ENCODE assay signal across 8 cellular contexts in the genomic region with DNA sequence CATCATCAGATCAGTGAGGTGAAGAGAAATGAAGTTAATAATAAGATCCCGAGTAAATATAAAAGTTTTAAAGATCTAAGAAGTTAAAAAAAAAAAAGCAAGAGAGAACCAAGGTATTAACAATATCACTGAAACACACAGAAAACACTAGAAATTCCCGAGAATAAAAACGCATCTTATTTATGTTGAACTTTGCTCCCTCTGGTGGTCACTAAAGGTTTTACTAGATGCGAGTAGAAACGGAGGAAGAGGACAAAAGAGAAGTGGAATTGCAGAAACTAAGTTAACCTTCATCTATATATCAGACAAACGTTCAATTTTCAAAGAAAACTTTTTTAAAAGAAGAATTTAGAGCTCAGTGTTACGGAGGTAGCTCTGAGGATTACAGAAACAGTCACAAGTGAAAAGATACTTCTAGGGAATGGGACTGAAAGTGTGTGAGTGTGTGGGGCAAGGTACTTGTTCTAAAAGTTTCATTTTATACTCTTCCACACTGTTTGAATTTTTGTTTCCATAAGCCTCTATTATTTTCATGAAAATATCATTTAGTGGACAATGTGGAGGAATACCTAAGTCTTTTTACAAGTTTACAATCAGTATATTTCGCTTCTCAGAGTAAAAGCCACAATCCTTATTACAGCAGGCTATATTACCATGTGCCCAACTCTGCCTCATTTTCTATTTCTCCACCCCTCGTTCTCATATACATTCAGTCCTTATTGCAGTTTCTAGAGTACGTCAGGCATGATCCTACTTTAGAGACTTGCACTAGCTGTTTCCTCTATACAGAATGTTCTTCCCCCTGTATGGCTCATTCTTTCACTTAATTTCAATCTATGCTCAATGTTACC. TPM values are rescaled to one million over a fixed set of nuclear protein-coding genes. Genes with fewer than 3 reads are reported as not detected.
DNase-seq lines count a peak whose midpoint lies in the region; ATAC-seq and TF ChIP-seq lines count a peak whose summit lies in the region.

No MANE protein-coding gene starts in this region.

- POLR2A ChIA-PET in Panc1 (lab: Charles Lee), result interaction anchor here (0.7 kb wide), 1 partner anchor 99 kb away, joined by 3 read pairs; no protein-coding TSS in a partner anchor

- no TSS peak for BruUV-seq in Panc1 (replicated peaks; lab: Mats Ljungman, UMichigan)

- DNase-seq in NCI-H1417 (lab: John Stamatoyannopoulos, UW) (peak in 2 of 3 experiments; percentile 75 to 77), NCI-H1417 treated with DMSO at 0.1 percent for 48 hours (lab: John Stamatoyannopoulos, UW) (no peak), HT1080 (ENCODE audit: low read depth) (peak; percentile 45), Panc1 (ENCODE audit: low read depth, low spot score) (peak; percentile 36), dorsolateral prefrontal cortex (peak in 1 of 10 donors; percentile 16), mucosa of descending colon (peak in 1 of 3 donors; percentile 60)

- ATAC-seq in Panc1 (peak; percentile 73), mucosa of descending colon (peak; percentile 53), GM21825 (IDR thresholded peaks at IDR 0.05; ENCODE audit: unreplicated experiment) (no peak), HG03139 (IDR thresholded peaks at IDR 0.05; ENCODE audit: unreplicated experiment) (no peak)

- H3K4me1 ChIP-seq in Panc1 (ENCODE audit: control insufficient read depth, insufficient read depth, low read length) (peaks cover 3% of the 10 kb centered on the region; the same call in 1 of the 2 replicates), mucosa of descending colon (ENCODE audit: low read depth) (no peaks in the 10 kb centered on the region)

- in situ Hi-C loops in Panc1 (cut with HindIII; ENCODE audit: low pct_unique_long_range_greater_than_20kb, low sequenced_read_pairs), result no loop called here

- TF ChIP-seq CTCF in Panc1 (IDR thresholded peaks at IDR 0.05) (peak; percentile 74; the same call in 1 of the 2 replicates), dorsolateral prefrontal cortex (IDR thresholded peaks at IDR 0.05 in 54 of 56, conservative IDR thresholded peaks at IDR 0.05 in 2 of 56; ENCODE audit: low read depth in 1 of 56, partially characterized antibody in 56 of 56) (peak; percentile 68 to 93 (median 83)), mucosa of descending colon (IDR thresholded peaks at IDR 0.05) (peak; percentile 42)

- H3K27ac ChIP-seq in Panc1 (ENCODE audit: low read length) (no peak overlapping the region), dorsolateral prefrontal cortex (peak overlapping the region in 2 of 59 donors; percentile 18 to 53)

- no peaks in the 10 kb centered on the region for H3K9me3 ChIP-seq in Panc1 (ENCODE audit: control insufficient read depth, insufficient read depth, low read depth, low read length)
- H3K9me3 ChIP-seq in mucosa of descending colon, result no peaks in the 10 kb centered on the region

- CTCF ChIA-PET in Panc1 (lab: Charles Lee), result interaction anchor here (0.6 to 0.8 kb wide), 2 partner anchors 204 to 292 kb away, joined by 3 read pairs; no protein-coding TSS in a partner anchor

- no peaks in the 10 kb centered on the region for H3K27me3 ChIP-seq in Panc1 (ENCODE audit: control insufficient read depth, insufficient read depth, low read length)
- no peaks in the 10 kb centered on the region for H3K27me3 ChIP-seq in dorsolateral prefrontal cortex

- intact Hi-C loops in Panc1 (cut with micrococcal nuclease; ENCODE audit: unreplicated experiment), result loop anchor here (2.0 to 5.0 kb wide), 2 partner anchors 230 to 295 kb away; no protein-coding TSS in a partner anchor
- intact Hi-C loops in dorsolateral prefrontal cortex (cut with DNase I), result loop anchor here (5.0 to 10.0 kb wide), 3 partner anchors 225 to 298 kb away; no protein-coding TSS in a partner anchor
- intact Hi-C loops in mucosa of descending colon (cut with DNase I, micrococcal nuclease), result no loop called here

- no peak overlapping the region for H3K4me3 ChIP-seq in Panc1 (ENCODE audit: low read depth in 2 of 2, low read length in 2 of 2)
- H3K4me3 ChIP-seq in dorsolateral prefrontal cortex, result peak overlapping the region in 9 of 59 donors; percentile 2 to 28 (median 9)
- no peak overlapping the region for H3K4me3 ChIP-seq in mucosa of descending colon

- no peaks in the 10 kb centered on the region for H3K36me3 ChIP-seq in Panc1 (ENCODE audit: control insufficient read depth, insufficient read depth, low read length)
- H3K36me3 ChIP-seq in mucosa of descending colon (ENCODE audit: low read depth), result no peaks in the 10 kb centered on the region

RNA-seq across cellular contexts. Expression of a gene that starts 19.7 kb away (rescaled TPM):
- 67.0 TPM in 2 replicates for total RNA-seq in HT1080 (2014; rRNA removed; shearing (Covaris generic))
- polyA plus RNA-seq in HT1080 (2015; cell fraction: cytosol; rRNA removed), result 44.7 and 52.6 TPM in 2 replicates
- 56.7 and 62.4 TPM in 2 replicates for polyA plus RNA-seq in HT1080 (2015; cell fraction: nucleus; rRNA removed)
- total RNA-seq in Panc1 (2021; ENCODE audit: unreplicated experiment) (48.5 TPM), dorsolateral prefrontal cortex (10 to 100 TPM; 31.2 to 64.0 (median 43.3) TPM), mucosa of descending colon (10 to 100 TPM; 23.3 to 32.8 (median 25.0) TPM)
- 51.8 TPM for polyA plus RNA-seq in Panc1 (2012; ENCODE audit: insufficient read length)

Comparison
In these comparisons a context has a peak if more than half of its experiments do, and no peak if none do; other contexts are left out.
1. ATAC-seq: peak in Panc1 (single experiment) and mucosa of descending colon (single experiment); none in GM21825 (single experiment) and HG03139 (single experiment).
2. intact Hi-C loops: an anchor here in Panc1 (2.0 to 5.0 kb wide) and dorsolateral prefrontal cortex (5.0 to 10.0 kb wide); none called in mucosa of descending colon.
3. Peak in every context shown above with its lines, with median percentiles within 50 percentile points of each other: CTCF ChIP-seq.